Comparison of ENCODE assay signal across 6 cellular contexts in the genomic region with DNA sequence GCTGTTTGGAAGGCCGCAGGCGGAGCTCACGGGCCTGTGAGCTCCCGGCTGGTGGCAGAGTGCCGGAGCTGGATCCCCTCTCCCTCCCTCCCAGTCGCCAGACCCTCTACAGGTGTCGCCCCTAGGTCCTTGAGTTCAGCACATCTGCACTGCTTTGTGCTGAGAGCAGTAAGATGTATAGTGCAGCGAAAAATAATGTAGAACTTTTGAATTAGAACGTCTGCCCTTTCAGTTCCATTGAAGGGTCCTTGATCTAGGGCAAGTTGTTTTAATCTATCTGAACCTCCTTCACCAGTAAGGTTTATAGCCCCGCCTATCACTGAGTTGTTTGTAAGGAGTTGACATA. TPM values are rescaled to one million over a fixed set of nuclear protein-coding genes. Genes with fewer than 3 reads are reported as not detected.
DNase-seq lines count a peak whose midpoint lies in the region; ATAC-seq and TF ChIP-seq lines count a peak whose summit lies in the region.

No MANE protein-coding gene starts in this region.

- peak; percentile 66 for ATAC-seq in T-helper 17 cell

- peaks cover 37 to 39% of the 10 kb centered on the region in 2 donors for H3K36me3 Mint-ChIP-seq in CD14-positive monocyte
- peaks cover 13% of the 10 kb centered on the region for H3K36me3 Mint-ChIP-seq in T-helper 17 cell (ENCODE audit: low read depth)

- H3K36me3 ChIP-seq in HAP-1 (replicated peaks) (peaks cover 21% of the 10 kb centered on the region), kidney epithelial cell (ENCODE audit: control insufficient read depth, insufficient read depth, low read length) (no peaks in the 10 kb centered on the region)

- intact Hi-C loops in CD14-positive monocyte (cut with micrococcal nuclease) = loop anchor here in 1 of 2 donors (10.0 kb wide), 1 partner anchor 1299 kb away; the partner anchor contains the start of gene SLC36A4

- H3K4me3 ChIP-seq in HAP-1 (peak overlapping the region; percentile 81), kidney epithelial cell (ENCODE audit: low read depth, low read length) (peak overlapping the region; percentile 73)

- H3K4me1 Mint-ChIP-seq in CD14-positive monocyte = peaks cover 27% of the 10 kb centered on the region
- H3K4me1 Mint-ChIP-seq in T-helper 17 cell = peaks cover 25% of the 10 kb centered on the region

- TF ChIP-seq CTCF in CD14-positive monocyte (IDR thresholded peaks at IDR 0.05) (no peak), kidney epithelial cell (IDR thresholded peaks at IDR 0.05; ENCODE audit: insufficient read depth, low read length, poor library complexity, severe bottlenecking) (no peak)

- no peaks in the 10 kb centered on the region for H3K27me3 Mint-ChIP-seq in CD14-positive monocyte (ENCODE audit: low read depth in 3 of 3)
- H3K27me3 Mint-ChIP-seq in T-helper 17 cell = no peaks in the 10 kb centered on the region

- H3K27ac Mint-ChIP-seq in CD14-positive monocyte (peak overlapping the region; percentile 91 to 97 (median 95)), T-helper 17 cell (peak overlapping the region; percentile 97)

- H3K9me3 Mint-ChIP-seq in CD14-positive monocyte = no peaks in the 10 kb centered on the region

- peak overlapping the region; percentile 94 to 98 for H3K4me3 Mint-ChIP-seq in CD14-positive monocyte
- H3K4me3 Mint-ChIP-seq in T-helper 17 cell = peak overlapping the region; percentile 92

- in situ Hi-C loops in HAP-1 (cut with MboI; ENCODE audit: low sequenced_read_pairs) = no loop called here

- H3K9me3 ChIP-seq in HAP-1 (no peaks in the 10 kb centered on the region), T-helper 17 cell (ENCODE audit: control insufficient read depth, low read length, poor library complexity, severe bottlenecking) (no peaks in the 10 kb centered on the region)

- no peaks in the 10 kb centered on the region for H3K27me3 ChIP-seq in HAP-1 (ENCODE audit: low read depth)
- no peaks in the 10 kb centered on the region for H3K27me3 ChIP-seq in kidney epithelial cell (ENCODE audit: control insufficient read depth, insufficient read depth, low read length)

- DNase-seq in CD14-positive monocyte (ENCODE audit: low spot score) (no peak), HAP-1 (ENCODE audit: low spot score in 2 of 2) (no peak), T-helper 17 cell (no peak), kidney epithelial cell (ENCODE audit: low read depth) (no peak), putamen (ENCODE audit: low spot score) (no peak), glomerular visceral epithelial cell (ENCODE audit: extremely low spot score) (no peak)

- peaks cover 5% of the 10 kb centered on the region; the same call in 1 of the 2 replicates for H3K4me1 ChIP-seq in HAP-1

RNA-seq across cellular contexts. Expression of gene ANKRD49, which starts 0.4 kb away (rescaled TPM):
- 10 to 100 TPM; 12.8 to 13.1 TPM for polyA plus RNA-seq in CD14-positive monocyte
- total RNA-seq in T-helper 17 cell (10 to 100 TPM; 27.4 to 38.1 TPM), kidney epithelial cell (7.5 and 16.7 TPM in 2 replicates)

RNA-seq across cellular contexts. Expression of gene MRE11, which starts 0.5 kb away (rescaled TPM):
- 10 to 100 TPM in 1 of 2 donors, 1 to 10 TPM in 1; 7.8 to 12.1 TPM for polyA plus RNA-seq in CD14-positive monocyte
- 10 to 100 TPM; 21.5 to 22.6 TPM for total RNA-seq in T-helper 17 cell
- 7.0 and 8.1 TPM in 2 replicates for total RNA-seq in kidney epithelial cell

RNA-seq across cellular contexts. Expression of gene C11orf97, which starts 18.1 kb away (rescaled TPM):
- not detected for polyA plus RNA-seq in CD14-positive monocyte
- total RNA-seq in T-helper 17 cell = not detected
- total RNA-seq in kidney epithelial cell = not detected in 2 replicates

RNA-seq across cellular contexts. Expression of gene FUT4, which starts 49.5 kb away (rescaled TPM):
- polyA plus RNA-seq in CD14-positive monocyte = 1 to 10 TPM; 5.4 to 6.5 TPM
- 1 to 10 TPM; 3.6 to 5.2 TPM for total RNA-seq in T-helper 17 cell
- 12.3 and 13.4 TPM in 2 replicates for total RNA-seq in kidney epithelial cell
